In the genomic region with DNA sequence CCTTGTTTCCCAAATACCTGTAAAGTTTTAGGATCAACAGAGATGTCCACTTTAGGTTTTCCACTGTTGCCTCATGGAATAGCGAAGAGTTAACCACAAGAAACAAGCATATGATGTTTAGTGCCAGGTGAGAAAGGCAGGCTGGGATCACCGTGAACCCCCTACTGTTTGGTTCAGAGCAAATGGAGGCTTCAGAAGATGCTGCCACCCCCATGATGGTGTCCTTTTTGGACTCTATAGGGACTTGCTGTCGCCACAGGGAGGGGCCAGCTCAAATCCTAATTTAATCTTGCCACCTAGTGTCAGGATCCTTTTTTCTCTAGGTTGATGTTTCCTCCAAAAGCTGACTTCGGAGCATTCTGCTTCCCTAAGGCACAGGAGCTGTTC, we compare ENCODE assay signal across 8 cellular contexts. TPM values are rescaled to one million over a fixed set of nuclear protein-coding genes. Genes with fewer than 3 reads are reported as not detected.
DNase-seq lines count a peak whose midpoint lies in the region; TF ChIP-seq lines count a peak whose summit lies in the region.

No MANE protein-coding gene starts in this region.

- H3K4me2 ChIP-seq in osteoblast (ENCODE audit: insufficient read depth, low read length) (no peak overlapping the region), MM.1S (ENCODE audit: low read depth, low read length) (no peak overlapping the region)

- no peaks in the 10 kb centered on the region for H3K36me3 ChIP-seq in ES-I3 (ENCODE audit: insufficient read depth, low read length)
- H3K36me3 ChIP-seq in osteoblast (ENCODE audit: insufficient read depth, low read length), result no peaks in the 10 kb centered on the region
- H3K36me3 ChIP-seq in MM.1S (replicated peaks; ENCODE audit: insufficient read depth, low read length), result no peaks in the 10 kb centered on the region

- H4K20me1 ChIP-seq in osteoblast (ENCODE audit: insufficient read depth, low read length) (no peaks in the 10 kb centered on the region), MM.1S (ENCODE audit: insufficient read depth, low read length) (no peaks in the 10 kb centered on the region)

- H3K9me3 ChIP-seq in ES-I3 (ENCODE audit: control insufficient read depth, insufficient read depth, low read length), result no peaks in the 10 kb centered on the region
- H3K9me3 ChIP-seq in osteoblast (ENCODE audit: low read depth, low read length), result no peaks in the 10 kb centered on the region
- H3K9me3 ChIP-seq in MM.1S (replicated peaks; ENCODE audit: insufficient read depth, low read length), result no peaks in the 10 kb centered on the region

- H3K27me3 ChIP-seq in osteoblast (ENCODE audit: insufficient read depth, low read length), result peaks cover 91% of the 10 kb centered on the region
- peaks cover 60% of the 10 kb centered on the region for H3K27me3 ChIP-seq in MM.1S (replicated peaks; ENCODE audit: insufficient read depth, low read length)

- H3K9ac ChIP-seq in ES-I3 (ENCODE audit: low read depth, low read length), result 0 out of 2 replicates have a peak overlapping the region, but pooled peaks have one; percentile 48
- H3K9ac ChIP-seq in MM.1S (ENCODE audit: low read length), result no peak overlapping the region

- TF ChIP-seq CTCF in NB4 (IDR thresholded peaks at IDR 0.05; ENCODE audit: low read depth, low read length) (no peak), osteoblast (IDR thresholded peaks at IDR 0.05; ENCODE audit: extremely low read depth, low read depth, low read length) (no peak), MM.1S (IDR thresholded peaks at IDR 0.05; ENCODE audit: low read length) (no peak)

- H3K27ac ChIP-seq in osteoblast (ENCODE audit: low read depth, low read length), result no peak overlapping the region
- H3K27ac ChIP-seq in MM.1S (ENCODE audit: low read length), result no peak overlapping the region

- H3K79me2 ChIP-seq in osteoblast (ENCODE audit: insufficient read depth, low read length), result no peaks in the 10 kb centered on the region
- H3K79me2 ChIP-seq in MM.1S (ENCODE audit: low read length), result no peaks in the 10 kb centered on the region

- DNase-seq in NB4 (ENCODE audit: low read depth), result peak; percentile 70
- DNase-seq in cerebellar cortex (ENCODE audit: low spot score), result peak; percentile 56
- DNase-seq in osteoblast (ENCODE audit: insufficient read length, low spot score, missing footprints), result peak; percentile 86
- no peak for DNase-seq in MM.1S
- no peak for DNase-seq in activated gamma-delta T cell treated with Interleukin-2 at 50 U/mL for 16 hours
- no peak for DNase-seq in germinal center (ENCODE audit: low spot score)
- DNase-seq in dermis blood vessel endothelial cell, result no peak

- no peak overlapping the region for H2AFZ ChIP-seq in osteoblast (ENCODE audit: low read length)
- H2AFZ ChIP-seq in MM.1S (ENCODE audit: low read length), result no peak overlapping the region

- no peaks in the 10 kb centered on the region for H3F3A ChIP-seq in MM.1S (ENCODE audit: insufficient read depth, low read length)

- H3K4me3 ChIP-seq in NB4 (ENCODE audit: low read depth, low read length) (no peak overlapping the region), osteoblast (ENCODE audit: insufficient read depth, low read length) (no peak overlapping the region), MM.1S (ENCODE audit: low read length) (no peak overlapping the region)

- TF ChIP-seq POLR2A in NB4 (IDR thresholded peaks at IDR 0.05; ENCODE audit: extremely low read depth, insufficient read length), result no peak

- H3K9me2 ChIP-seq in MM.1S (replicated peaks; ENCODE audit: insufficient read depth, low read length), result no peaks in the 10 kb centered on the region

- H3K4me1 ChIP-seq in ES-I3 (ENCODE audit: insufficient read depth, low read length) (peaks cover 4% of the 10 kb centered on the region), osteoblast (ENCODE audit: insufficient read depth, low read length) (no peaks in the 10 kb centered on the region), MM.1S (ENCODE audit: low read length) (no peaks in the 10 kb centered on the region)

RNA-seq across cellular contexts. Expression of a gene that starts 1.9 kb away (rescaled TPM):
- total RNA-seq in osteoblast (0.29 and 0.36 TPM in 2 replicates), dermis blood vessel endothelial cell (7.5 and 7.6 TPM in 2 replicates)

RNA-seq across cellular contexts. Expression of a gene that starts 13.8 kb away (rescaled TPM):
- total RNA-seq in osteoblast (13.4 and 17.1 TPM in 2 replicates), dermis blood vessel endothelial cell (12.8 and 18.1 TPM in 2 replicates)

Comparison
In these comparisons a context has a peak if more than half of its experiments do, and no peak if none do; other contexts are left out.
1. DNase-seq: peak in NB4 (single experiment), cerebellar cortex (single experiment) and osteoblast (single experiment); none in MM.1S (single experiment), activated gamma-delta T cell treated with Interleukin-2 at 50 U/mL for 16 hours (single experiment), germinal center (single experiment) and dermis blood vessel endothelial cell (single experiment).